Comparison of ENCODE assay signal across 8 cellular contexts in the genomic region with DNA sequence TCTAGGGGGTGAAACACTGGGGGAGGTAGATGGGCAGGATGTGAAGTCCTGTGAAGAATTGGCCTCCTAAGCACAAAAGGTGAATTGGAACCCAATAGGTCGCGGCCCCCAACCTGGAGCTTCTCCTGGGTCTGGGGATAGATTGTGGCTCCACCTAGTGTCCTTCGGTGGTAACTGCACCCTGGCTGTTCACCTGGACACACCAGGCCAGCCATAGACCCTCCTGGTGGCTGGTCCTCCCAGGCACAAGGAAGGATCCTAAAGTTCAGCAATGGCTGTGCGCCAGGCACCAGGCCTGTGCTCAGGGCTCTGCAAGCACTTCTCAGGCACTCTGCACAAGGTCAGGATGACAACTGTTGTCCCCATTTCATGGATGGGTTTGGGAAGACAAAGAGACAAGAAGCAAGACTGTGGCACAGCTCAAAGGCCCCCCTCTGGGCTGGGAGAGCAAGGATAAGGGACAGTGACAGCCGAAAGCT. TPM values are rescaled to one million over a fixed set of nuclear protein-coding genes. Genes with fewer than 3 reads are reported as not detected.
DNase-seq lines count a peak whose midpoint lies in the region; ATAC-seq and TF ChIP-seq lines count a peak whose summit lies in the region.

No MANE protein-coding gene starts in this region.

- no peak overlapping the region for H3K27ac ChIP-seq in cardiac muscle cell

- peak overlapping the region; percentile 51 for H3K4me3 Mint-ChIP-seq in activated naive CD4-positive, alpha-beta T cell treated with anti-CD3 and anti-CD28 coated beads, Interleukin-2, amount 50 U/mL, for 24 hours

- no peak overlapping the region for H2AFZ ChIP-seq in Loucy (ENCODE audit: low read length)

- no peaks in the 10 kb centered on the region for H3F3A ChIP-seq in Loucy (ENCODE audit: low read depth)

- H3K9me2 ChIP-seq in Loucy (replicated peaks; ENCODE audit: low read depth, low read length) = no peaks in the 10 kb centered on the region

- ATAC-seq in SK-N-SH treated with all-trans-retinoic acid at 6 μM for 48 hours = peak; percentile 81
- no peak for ATAC-seq in GM21515 (IDR thresholded peaks at IDR 0.05; ENCODE audit: unreplicated experiment)

- H3K36me3 ChIP-seq in Loucy (ENCODE audit: insufficient read depth, low read length) (no peaks in the 10 kb centered on the region), cardiac muscle cell (no peaks in the 10 kb centered on the region)

- no peak overlapping the region for H3K9ac ChIP-seq in Loucy (ENCODE audit: low read depth, low read length, poor library complexity, severe bottlenecking)

- H3K27me3 ChIP-seq in Loucy (ENCODE audit: insufficient read depth, low read length, poor library complexity, severe bottlenecking) (no peaks in the 10 kb centered on the region), cardiac muscle cell (peaks cover 40% of the 10 kb centered on the region)

- DNase-seq in GM10266 (ENCODE audit: extremely low spot score) (peak; percentile 89), cardiac muscle cell (ENCODE audit: low read depth in 1 of 2, low spot score in 1 of 2) (peak; percentile 59 to 80), retinal pigment epithelial cell (ENCODE audit: low read depth) (no peak), NCI-H2107 (lab: John Stamatoyannopoulos, UW) (no peak)

- H4K20me1 ChIP-seq in Loucy (ENCODE audit: insufficient read depth, low read length, poor library complexity, severe bottlenecking) = no peaks in the 10 kb centered on the region

- H3K9me3 Mint-ChIP-seq in activated naive CD4-positive, alpha-beta T cell treated with anti-CD3 and anti-CD28 coated beads, Interleukin-2, amount 50 U/mL, for 24 hours = no peaks in the 10 kb centered on the region

- H3K27ac Mint-ChIP-seq in activated naive CD4-positive, alpha-beta T cell treated with anti-CD3 and anti-CD28 coated beads, Interleukin-2, amount 50 U/mL, for 24 hours = peak overlapping the region; percentile 82

- no peak overlapping the region for H3K4me2 ChIP-seq in Loucy (ENCODE audit: low read depth, low read length, poor library complexity, severe bottlenecking)

- no peak overlapping the region for H3K4me3 ChIP-seq in Loucy (ENCODE audit: low read length, poor library complexity, severe bottlenecking)
- H3K4me3 ChIP-seq in cardiac muscle cell = no peak overlapping the region
- H3K4me3 ChIP-seq in retinal pigment epithelial cell (ENCODE audit: low read length) = no peak overlapping the region

- peaks cover 18% of the 10 kb centered on the region for H3K27me3 Mint-ChIP-seq in activated naive CD4-positive, alpha-beta T cell treated with anti-CD3 and anti-CD28 coated beads, Interleukin-2, amount 50 U/mL, for 24 hours

- no peaks in the 10 kb centered on the region for H3K36me3 Mint-ChIP-seq in activated naive CD4-positive, alpha-beta T cell treated with anti-CD3 and anti-CD28 coated beads, Interleukin-2, amount 50 U/mL, for 24 hours

- H3K4me1 ChIP-seq in Loucy (ENCODE audit: insufficient read depth, low read length, poor library complexity, severe bottlenecking) (no peaks in the 10 kb centered on the region), cardiac muscle cell (ENCODE audit: low read depth) (no peaks in the 10 kb centered on the region)

- H3K9me3 ChIP-seq in Loucy (ENCODE audit: insufficient read depth, low read depth, low read length) = no peaks in the 10 kb centered on the region
- no peaks in the 10 kb centered on the region for H3K9me3 ChIP-seq in cardiac muscle cell (ENCODE audit: low read depth)

- H3K4me1 Mint-ChIP-seq in activated naive CD4-positive, alpha-beta T cell treated with anti-CD3 and anti-CD28 coated beads, Interleukin-2, amount 50 U/mL, for 24 hours = peaks cover 13% of the 10 kb centered on the region

- no peaks in the 10 kb centered on the region for H3K79me2 ChIP-seq in Loucy (ENCODE audit: insufficient read depth, low read length)

- TF ChIP-seq CTCF in GM10266 (IDR thresholded peaks at IDR 0.05; ENCODE audit: control insufficient read depth, insufficient read depth, low read depth, missing control alignments) (peak; percentile 94), Loucy (conservative IDR thresholded peaks at IDR 0.05; ENCODE audit: low read length) (peak; percentile 86), cardiac muscle cell (IDR thresholded peaks at IDR 0.05; ENCODE audit: low read depth, low read length) (peak; percentile 91), retinal pigment epithelial cell (conservative IDR thresholded peaks at IDR 0.05; ENCODE audit: low read depth, low read length) (peak; percentile 96)

TF ChIP-seq in SK-N-SH treated with all-trans-retinoic acid at 6 μM for 48 hours, 23 proteins besides CTCF, POLR2A, EP300 and RAD21 (continues in another document):
- TF ChIP-seq CSDC2 (CRISPR knock-in tag; IDR thresholded peaks at IDR 0.05) (no peak), ZNF70 (CRISPR knock-in tag; IDR thresholded peaks at IDR 0.05) (no peak), ISL1 (CRISPR knock-in tag; IDR thresholded peaks at IDR 0.05) (no peak), RARB (CRISPR knock-in tag; IDR thresholded peaks at IDR 0.05) (no peak), TCF4 (CRISPR knock-in tag; IDR thresholded peaks at IDR 0.05; ENCODE audit: borderline replicate concordance) (no peak), ZFP3 (CRISPR knock-in tag; IDR thresholded peaks at IDR 0.05) (no peak), GLIS3 (CRISPR knock-in tag; IDR thresholded peaks at IDR 0.05) (no peak), ZC3H10 (CRISPR knock-in tag; IDR thresholded peaks at IDR 0.05) (no peak), PATZ1 (CRISPR knock-in tag; IDR thresholded peaks at IDR 0.05; ENCODE audit: borderline replicate concordance) (no peak)
- TF ChIP-seq, protein P1, sequence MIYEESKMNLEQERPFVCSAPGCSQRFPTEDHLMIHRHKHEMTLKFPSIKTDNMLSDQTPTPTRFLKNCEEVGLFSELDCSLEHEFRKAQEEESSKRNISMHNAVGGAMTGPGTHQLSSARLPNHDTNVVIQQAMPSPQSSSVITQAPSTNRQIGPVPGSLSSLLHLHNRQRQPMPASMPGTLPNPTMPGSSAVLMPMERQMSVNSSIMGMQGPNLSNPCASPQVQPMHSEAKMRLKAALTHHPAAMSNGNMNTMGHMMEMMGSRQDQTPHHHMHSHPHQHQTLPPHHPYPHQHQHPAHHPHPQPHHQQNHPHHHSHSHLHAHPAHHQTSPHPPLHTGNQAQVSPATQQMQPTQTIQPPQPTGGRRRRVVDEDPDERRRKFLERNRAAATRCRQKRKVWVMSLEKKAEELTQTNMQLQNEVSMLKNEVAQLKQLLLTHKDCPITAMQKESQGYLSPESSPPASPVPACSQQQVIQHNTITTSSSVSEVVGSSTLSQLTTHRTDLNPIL (CRISPR knock-in tag; IDR thresholded peaks at IDR 0.05; ENCODE audit: low read depth) = no peak
- TF ChIP-seq, protein P2, sequence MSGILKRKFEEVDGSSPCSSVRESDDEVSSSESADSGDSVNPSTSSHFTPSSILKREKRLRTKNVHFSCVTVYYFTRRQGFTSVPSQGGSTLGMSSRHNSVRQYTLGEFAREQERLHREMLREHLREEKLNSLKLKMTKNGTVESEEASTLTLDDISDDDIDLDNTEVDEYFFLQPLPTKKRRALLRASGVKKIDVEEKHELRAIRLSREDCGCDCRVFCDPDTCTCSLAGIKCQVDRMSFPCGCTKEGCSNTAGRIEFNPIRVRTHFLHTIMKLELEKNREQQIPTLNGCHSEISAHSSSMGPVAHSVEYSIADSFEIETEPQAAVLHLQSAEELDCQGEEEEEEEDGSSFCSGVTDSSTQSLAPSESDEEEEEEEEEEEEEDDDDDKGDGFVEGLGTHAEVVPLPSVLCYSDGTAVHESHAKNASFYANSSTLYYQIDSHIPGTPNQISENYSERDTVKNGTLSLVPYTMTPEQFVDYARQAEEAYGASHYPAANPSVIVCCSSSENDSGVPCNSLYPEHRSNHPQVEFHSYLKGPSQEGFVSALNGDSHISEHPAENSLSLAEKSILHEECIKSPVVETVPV (CRISPR knock-in tag; IDR thresholded peaks at IDR 0.05) = no peak

RNA-seq across cellular contexts. Expression of gene ESPN, which starts 13.5 kb away (rescaled TPM):
- 9.7 and 18.1 TPM in 2 replicates for total RNA-seq in cardiac muscle cell
- polyA plus RNA-seq in cardiac muscle cell = 8.0 and 9.7 TPM in 2 replicates

RNA-seq across cellular contexts. Expression of gene HES2, which starts 18.4 kb away (rescaled TPM):
- total RNA-seq in cardiac muscle cell = not detected in 2 replicates
- polyA plus RNA-seq in cardiac muscle cell = 0.09 TPM in 1 of 2 replicates, not detected in the other

RNA-seq across cellular contexts. Expression of gene TNFRSF25, which starts 27.9 kb away (rescaled TPM):
- total RNA-seq in cardiac muscle cell = 24.4 and 31.4 TPM in 2 replicates
- polyA plus RNA-seq in cardiac muscle cell = 11.3 and 11.8 TPM in 2 replicates

RNA-seq across cellular contexts. Expression of gene ACOT7, which starts 44.5 kb away (rescaled TPM):
- 11.8 and 24.2 TPM in 2 replicates for total RNA-seq in cardiac muscle cell
- 22.3 and 51.2 TPM in 2 replicates for polyA plus RNA-seq in cardiac muscle cell

RNA-seq across cellular contexts. Expression of gene PLEKHG5, which starts 53.4 kb away (rescaled TPM):
- total RNA-seq in cardiac muscle cell = 21.8 and 34.8 TPM in 2 replicates
- polyA plus RNA-seq in cardiac muscle cell = 9.6 and 18.7 TPM in 2 replicates

Comparison
In these comparisons a context has a peak if more than half of its experiments do, and no peak if none do; other contexts are left out.
1. DNase-seq: peak in GM10266 (single experiment) and cardiac muscle cell (2 of 2); none in retinal pigment epithelial cell (single experiment) and NCI-H2107 (single experiment).
2. Peak in every context shown above with its lines, with median percentiles within 50 percentile points of each other: CTCF ChIP-seq.